15 cellular contexts compared by ENCODE assay signal in genomic region chr11:74090701-74091100, GRCh38.
DNase-seq lines count a peak whose midpoint lies in the region; ATAC-seq and TF ChIP-seq lines count a peak whose summit lies in the region.
"Had no signal": no experiment of that assay in that cellular context is flagged by ENCODE, and none has a peak within 500 bp of the region (broad histone marks: within the 10 kb centered on the region; RNA-seq: fewer than 3 reads in every experiment).

No MANE protein-coding gene starts in this region.

- H3K27me3 ChIP-seq in BE2C, result no peaks in the 10 kb centered on the region
- no peaks in the 10 kb centered on the region for H3K27me3 ChIP-seq in CD8-positive, alpha-beta T cell (ENCODE audit: insufficient read depth, low read length)
- H3K27me3 ChIP-seq in tibial artery, result no peaks in the 10 kb centered on the region
- H3K27me3 ChIP-seq: adrenal gland had no signal

- no peaks in the 10 kb centered on the region for H3K4me1 Mint-ChIP-seq in CD8-positive, alpha-beta T cell (ENCODE audit: low read depth)
- H3K4me1 Mint-ChIP-seq: stimulated activated naive B cell treated with anti-CD40 and anti-IgM and Interleukin-4, amounts not matched to agents 10 μg/mL and 1 μg/mL and 100 μg/mL, for 72 hours had no signal

- in situ Hi-C loops in GM13976 (cut with MboI; ENCODE audit: low sequenced_read_pairs, unreplicated experiment), result no loop called here
- in situ Hi-C loops in SK-MEL-5 (cut with HindIII; ENCODE audit: low pct_unique_long_range_greater_than_20kb, low sequenced_read_pairs), result no loop called here

- H3K27me3 Mint-ChIP-seq in CD8-positive, alpha-beta T cell (ENCODE audit: low read depth), result no peaks in the 10 kb centered on the region
- H3K27me3 Mint-ChIP-seq: CD4-positive, alpha-beta T cell; stimulated activated naive B cell treated with anti-CD40 and anti-IgM and Interleukin-4, amounts not matched to agents 10 μg/mL and 1 μg/mL and 100 μg/mL, for 72 hours had no signal

- H3K9me3 ChIP-seq in BE2C, result no peaks in the 10 kb centered on the region
- H3K9me3 ChIP-seq in CD8-positive, alpha-beta T cell (ENCODE audit: low read length), result no peaks in the 10 kb centered on the region
- no peaks in the 10 kb centered on the region for H3K9me3 ChIP-seq in tibial artery
- H3K9me3 ChIP-seq: adrenal gland had no signal

- H3K4me1 ChIP-seq in BE2C (peaks cover 5% of the 10 kb centered on the region), tibial artery (no peaks in the 10 kb centered on the region)
- H3K4me1 ChIP-seq in CD8-positive, alpha-beta T cell (ENCODE audit: insufficient read depth, low read length), result no peaks in the 10 kb centered on the region
- H3K4me1 ChIP-seq: adrenal gland had no signal

- H3K4me3 ChIP-seq in BE2C (ENCODE audit: low read depth, low read length) (no peak overlapping the region), fibroblast of villous mesenchyme (ENCODE audit: low read depth, low read length) (no peak overlapping the region), tibial artery (no peak overlapping the region)
- H3K4me3 ChIP-seq in CD8-positive, alpha-beta T cell (ENCODE audit: low read depth, low read length), result no peak overlapping the region
- H3K4me3 ChIP-seq: adrenal gland had no signal

- intact Hi-C loops in CD8-positive, alpha-beta T cell (cut with DNase I, micrococcal nuclease), result loop anchor here (1.0 to 2.0 kb wide), 2 partner anchors 126 kb away; no protein-coding TSS in a partner anchor
- intact Hi-C loops in tibial artery (cut with DNase I; ENCODE audit: low total_unique reads), result no loop called here

- CTCF ChIA-PET in CD8-positive, alpha-beta T cell (lab: Charles Lee), result no interaction called here

- DNase-seq in BE2C (no peak), GM13976 (ENCODE audit: low spot score) (no peak), SK-MEL-5 (ENCODE audit: low read depth, low spot score) (peak; percentile 79), fibroblast of villous mesenchyme (ENCODE audit: low read depth) (peak; percentile 28), NOMO-1 treated with DMSO at 0.1 percent for 48 hours (lab: John Stamatoyannopoulos, UW; ENCODE audit: unreplicated experiment) (no peak), tibial artery (no peak)
- DNase-seq in CD8-positive, alpha-beta T cell, result no peak
- DNase-seq: CD4-positive, alpha-beta T cell; MV-4-11; NCI-H748 treated with DMSO at 0.1 percent for 48 hours; stimulated activated naive B cell treated with anti-CD40 and anti-IgM and Interleukin-4, amounts not matched to agents 10 μg/mL and 1 μg/mL and 100 μg/mL, for 72 hours had no signal

- H3K9me3 Mint-ChIP-seq in CD8-positive, alpha-beta T cell, result no peaks in the 10 kb centered on the region
- H3K9me3 Mint-ChIP-seq: CD4-positive, alpha-beta T cell; stimulated activated naive B cell treated with anti-CD40 and anti-IgM and Interleukin-4, amounts not matched to agents 10 μg/mL and 1 μg/mL and 100 μg/mL, for 72 hours; T-helper 2 cell treated with Interferon-gamma antibody and Interleukin-4, amounts not matched to agents 5 μg/mL and 100 μg/mL, for 36 hours had no signal

- H3K36me3 ChIP-seq in BE2C (peaks cover 62% of the 10 kb centered on the region), tibial artery (peaks cover 61 to 98% (median 79%) of the 10 kb centered on the region in 3 donors)
- H3K36me3 ChIP-seq in CD8-positive, alpha-beta T cell (ENCODE audit: insufficient read depth, low read length), result peaks cover 37% of the 10 kb centered on the region

- no peak overlapping the region for H3K27ac Mint-ChIP-seq in CD8-positive, alpha-beta T cell
- H3K27ac Mint-ChIP-seq: CD4-positive, alpha-beta T cell; stimulated activated naive B cell treated with anti-CD40 and anti-IgM and Interleukin-4, amounts not matched to agents 10 μg/mL and 1 μg/mL and 100 μg/mL, for 72 hours; T-helper 2 cell treated with Interferon-gamma antibody and Interleukin-4, amounts not matched to agents 5 μg/mL and 100 μg/mL, for 36 hours had no signal

- POLR2A ChIA-PET in CD8-positive, alpha-beta T cell (lab: Charles Lee), result no interaction called here

- H3K36me3 Mint-ChIP-seq in CD8-positive, alpha-beta T cell, result peaks cover 56% of the 10 kb centered on the region

- TF ChIP-seq CTCF in BE2C (IDR thresholded peaks at IDR 0.05; ENCODE audit: low read depth, low read length) (peak; percentile 26; the same call in 1 of the 2 replicates), GM13976 (IDR thresholded peaks at IDR 0.05; ENCODE audit: borderline replicate concordance, control extremely low read depth, extremely low read depth, insufficient read depth, missing control alignments) (peak; percentile 10), fibroblast of villous mesenchyme (IDR thresholded peaks at IDR 0.05; ENCODE audit: insufficient read depth, low read depth, low read length) (peak; percentile 42), tibial artery (IDR thresholded peaks at IDR 0.05) (no peak)
- no peak for TF ChIP-seq CTCF in CD8-positive, alpha-beta T cell (IDR thresholded peaks at IDR 0.05)

- H3K27ac ChIP-seq in CD8-positive, alpha-beta T cell (ENCODE audit: low read depth, low read length), result no peak overlapping the region
- H3K27ac ChIP-seq in tibial artery, result no peak overlapping the region
- H3K27ac ChIP-seq: adrenal gland had no signal

- no peak for ATAC-seq in CD8-positive, alpha-beta T cell
- ATAC-seq in HG03460 (IDR thresholded peaks at IDR 0.05; ENCODE audit: unreplicated experiment), result no peak
- ATAC-seq: esophagus mucosa; stimulated activated naive B cell treated with anti-CD40 and anti-IgM and Interleukin-4, amounts not matched to agents 10 μg/mL and 1 μg/mL and 100 μg/mL, for 72 hours had no signal

- H3K4me3 Mint-ChIP-seq in CD8-positive, alpha-beta T cell, result no peak overlapping the region
- H3K4me3 Mint-ChIP-seq: CD4-positive, alpha-beta T cell; stimulated activated naive B cell treated with anti-CD40 and anti-IgM and Interleukin-4, amounts not matched to agents 10 μg/mL and 1 μg/mL and 100 μg/mL, for 72 hours; T-helper 2 cell treated with Interferon-gamma antibody and Interleukin-4, amounts not matched to agents 5 μg/mL and 100 μg/mL, for 36 hours had no signal

Comparison
In these comparisons a context has a peak if more than half of its experiments do, and no peak if none do; other contexts are left out.
1. DNase-seq: peak in SK-MEL-5 (single experiment) and fibroblast of villous mesenchyme (single experiment); none in BE2C (single experiment), GM13976 (single experiment), CD8-positive, alpha-beta T cell (0 of 7), NOMO-1 treated with DMSO at 0.1 percent for 48 hours (single experiment) and tibial artery (0 of 2).
2. CTCF ChIP-seq: peak in BE2C (single experiment), GM13976 (single experiment) and fibroblast of villous mesenchyme (single experiment); none in CD8-positive, alpha-beta T cell (single experiment) and tibial artery (0 of 2).